Comparison of ENCODE assay signal across 11 cellular contexts in genomic region chr11:121762820-121763219, GRCh38.
A peak's percentile ranks its signal among the peaks of the same experiment; 100 is the strongest.
DNase-seq lines count a peak whose midpoint lies in the region; ATAC-seq and TF ChIP-seq lines count a peak whose summit lies in the region.
"Had no signal": no experiment of that assay in that cellular context is flagged by ENCODE, and none has a peak within 500 bp of the region (broad histone marks: within the 10 kb centered on the region; RNA-seq: fewer than 3 reads in every experiment).

No MANE protein-coding gene starts in this region.

- H3K27ac Mint-ChIP-seq in CD8-positive, alpha-beta T cell = no peak overlapping the region
- H3K27ac Mint-ChIP-seq: activated T-helper 2 cell treated with anti-CD3 and anti-CD28 coated beads, Interferon-gamma antibody, Interleukin-2, Interleukin-4, amounts not matched to agents 10 μg/mL and 5 μg/mL and 100 μg/mL, durations not matched to agents 14 hours and 24 hours and 36 hours had no signal

- DNase-seq in AG10803 (ENCODE audit: low read depth) (peak; percentile 39), M059J (ENCODE audit: low read depth) (peak; percentile 13), astrocyte of the cerebellum (ENCODE audit: low read depth) (peak; percentile 36), iPS-NIHi7 (ENCODE audit: extremely low spot score) (peak; percentile 39), middle frontal gyrus (ENCODE audit: extremely low spot score, low spot score) (no peak), midbrain (lab: John Stamatoyannopoulos, UW) (no peak), inferior parietal cortex (ENCODE audit: extremely low spot score) (no peak)
- no peak for DNase-seq in CD8-positive, alpha-beta T cell
- DNase-seq: erythroblast, T-helper 1 cell had no signal

- no peak overlapping the region for H3K27ac ChIP-seq in CD8-positive, alpha-beta T cell (ENCODE audit: low read depth, low read length)

- H3K4me3 ChIP-seq in AG10803 (ENCODE audit: low read length) (no peak overlapping the region), astrocyte of the cerebellum (ENCODE audit: low read depth, low read length) (no peak overlapping the region)
- no peak overlapping the region for H3K4me3 ChIP-seq in CD8-positive, alpha-beta T cell (ENCODE audit: low read depth, low read length)

- peaks cover 14% of the 10 kb centered on the region for H3K27me3 Mint-ChIP-seq in CD8-positive, alpha-beta T cell (ENCODE audit: low read depth)

- no peaks in the 10 kb centered on the region for H3K27me3 ChIP-seq in CD8-positive, alpha-beta T cell (ENCODE audit: insufficient read depth, low read length)

- H3K36me3 Mint-ChIP-seq in CD8-positive, alpha-beta T cell = no peaks in the 10 kb centered on the region

- no peaks in the 10 kb centered on the region for H3K4me1 Mint-ChIP-seq in CD8-positive, alpha-beta T cell (ENCODE audit: low read depth)

- H3K9me3 ChIP-seq in CD8-positive, alpha-beta T cell (ENCODE audit: low read length) = no peaks in the 10 kb centered on the region

- no peaks in the 10 kb centered on the region for H3K4me1 ChIP-seq in CD8-positive, alpha-beta T cell (ENCODE audit: insufficient read depth, low read length)

- POLR2A ChIA-PET in CD8-positive, alpha-beta T cell (lab: Charles Lee) = no interaction called here

- in situ Hi-C loops in astrocyte of the cerebellum (cut with HindIII; ENCODE audit: low sequenced_read_pairs) = no loop called here

- no peaks in the 10 kb centered on the region for H3K9me3 Mint-ChIP-seq in CD8-positive, alpha-beta T cell
- H3K9me3 Mint-ChIP-seq: activated T-helper 2 cell treated with anti-CD3 and anti-CD28 coated beads, Interferon-gamma antibody, Interleukin-2, Interleukin-4, amounts not matched to agents 10 μg/mL and 5 μg/mL and 100 μg/mL, durations not matched to agents 14 hours and 24 hours and 36 hours had no signal

- ATAC-seq in CD8-positive, alpha-beta T cell = no peak

- intact Hi-C loops in CD8-positive, alpha-beta T cell (cut with DNase I, micrococcal nuclease) = no loop called here

- H3K36me3 ChIP-seq in CD8-positive, alpha-beta T cell (ENCODE audit: insufficient read depth, low read length) = no peaks in the 10 kb centered on the region

- H3K4me3 Mint-ChIP-seq in CD8-positive, alpha-beta T cell = no peak overlapping the region

- CTCF ChIA-PET in CD8-positive, alpha-beta T cell (lab: Charles Lee) = no interaction called here

- peak; percentile 18; the same call in 1 of the 2 replicates for TF ChIP-seq CTCF in AG10803 (conservative IDR thresholded peaks at IDR 0.05; ENCODE audit: low read length)
- TF ChIP-seq CTCF in astrocyte of the cerebellum (IDR thresholded peaks at IDR 0.05; ENCODE audit: low read depth, low read length, missing control alignments) = no peak
- no peak for TF ChIP-seq CTCF in CD8-positive, alpha-beta T cell (IDR thresholded peaks at IDR 0.05)

Comparison
In these comparisons a context has a peak if more than half of its experiments do, and no peak if none do; other contexts are left out.
1. DNase-seq: peak in AG10803 (single experiment), M059J (single experiment), astrocyte of the cerebellum (single experiment) and iPS-NIHi7 (single experiment); none in CD8-positive, alpha-beta T cell (0 of 7), middle frontal gyrus (single experiment), midbrain (single experiment) and inferior parietal cortex (single experiment).